Comparison of ENCODE assay signal across 1 cellular context in the genomic region with DNA sequence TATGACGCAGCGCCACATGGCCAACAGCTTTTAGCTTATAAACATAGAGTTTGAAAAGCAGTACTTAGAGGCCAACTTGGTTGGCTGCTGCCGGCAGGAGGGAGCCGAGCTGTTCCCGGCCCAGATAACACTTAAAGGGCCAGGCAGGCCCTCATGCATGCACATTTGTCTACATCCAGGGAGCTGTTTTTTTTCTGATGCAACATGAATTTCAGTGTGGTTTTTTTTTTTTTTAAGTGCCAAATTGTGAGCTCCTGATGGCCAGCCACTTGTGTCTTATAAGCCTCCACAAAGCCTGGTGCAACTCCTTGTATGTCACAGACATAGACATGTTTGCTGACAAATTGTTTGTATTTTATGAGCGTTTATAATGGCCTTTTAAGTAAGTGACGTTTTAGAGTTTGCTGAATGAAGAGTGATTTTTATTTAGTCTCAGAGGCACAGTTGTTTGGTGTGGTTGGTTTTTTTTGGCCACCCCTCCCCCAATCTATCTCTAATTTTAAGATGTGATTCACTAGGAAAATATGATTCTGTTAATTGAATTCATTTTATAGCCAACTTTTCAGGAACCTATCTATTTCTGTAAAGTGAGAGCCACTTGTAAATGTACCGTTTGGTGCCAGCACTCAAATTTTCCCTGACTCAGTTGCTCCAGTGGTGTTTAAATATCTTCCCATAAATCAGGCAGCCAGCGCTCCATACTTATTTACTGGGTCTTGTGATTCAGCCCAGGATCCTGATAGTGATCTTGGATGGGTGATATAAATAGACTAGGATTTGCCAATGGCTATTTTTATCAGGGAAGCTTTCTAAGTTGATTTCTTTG.
TF ChIP-seq lines count a peak whose summit lies in the region.

No MANE protein-coding gene starts in this region.

TF ChIP-seq in K562, 482 proteins besides CTCF, POLR2A, EP300 and RAD21 (continued from another document):
- TF ChIP-seq, protein P1, sequence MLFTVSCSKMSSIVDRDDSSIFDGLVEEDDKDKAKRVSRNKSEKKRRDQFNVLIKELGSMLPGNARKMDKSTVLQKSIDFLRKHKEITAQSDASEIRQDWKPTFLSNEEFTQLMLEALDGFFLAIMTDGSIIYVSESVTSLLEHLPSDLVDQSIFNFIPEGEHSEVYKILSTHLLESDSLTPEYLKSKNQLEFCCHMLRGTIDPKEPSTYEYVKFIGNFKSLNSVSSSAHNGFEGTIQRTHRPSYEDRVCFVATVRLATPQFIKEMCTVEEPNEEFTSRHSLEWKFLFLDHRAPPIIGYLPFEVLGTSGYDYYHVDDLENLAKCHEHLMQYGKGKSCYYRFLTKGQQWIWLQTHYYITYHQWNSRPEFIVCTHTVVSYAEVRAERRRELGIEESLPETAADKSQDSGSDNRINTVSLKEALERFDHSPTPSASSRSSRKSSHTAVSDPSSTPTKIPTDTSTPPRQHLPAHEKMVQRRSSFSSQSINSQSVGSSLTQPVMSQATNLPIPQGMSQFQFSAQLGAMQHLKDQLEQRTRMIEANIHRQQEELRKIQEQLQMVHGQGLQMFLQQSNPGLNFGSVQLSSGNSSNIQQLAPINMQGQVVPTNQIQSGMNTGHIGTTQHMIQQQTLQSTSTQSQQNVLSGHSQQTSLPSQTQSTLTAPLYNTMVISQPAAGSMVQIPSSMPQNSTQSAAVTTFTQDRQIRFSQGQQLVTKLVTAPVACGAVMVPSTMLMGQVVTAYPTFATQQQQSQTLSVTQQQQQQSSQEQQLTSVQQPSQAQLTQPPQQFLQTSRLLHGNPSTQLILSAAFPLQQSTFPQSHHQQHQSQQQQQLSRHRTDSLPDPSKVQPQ (CRISPR knock-in tag; IDR thresholded peaks at IDR 0.05; ENCODE audit: borderline replicate concordance): no peak
- no peak for TF ChIP-seq LCOR (CRISPR knock-in tag; IDR thresholded peaks at IDR 0.05)
